ENCODE assay signal across 8 cellular contexts in the genomic region with DNA sequence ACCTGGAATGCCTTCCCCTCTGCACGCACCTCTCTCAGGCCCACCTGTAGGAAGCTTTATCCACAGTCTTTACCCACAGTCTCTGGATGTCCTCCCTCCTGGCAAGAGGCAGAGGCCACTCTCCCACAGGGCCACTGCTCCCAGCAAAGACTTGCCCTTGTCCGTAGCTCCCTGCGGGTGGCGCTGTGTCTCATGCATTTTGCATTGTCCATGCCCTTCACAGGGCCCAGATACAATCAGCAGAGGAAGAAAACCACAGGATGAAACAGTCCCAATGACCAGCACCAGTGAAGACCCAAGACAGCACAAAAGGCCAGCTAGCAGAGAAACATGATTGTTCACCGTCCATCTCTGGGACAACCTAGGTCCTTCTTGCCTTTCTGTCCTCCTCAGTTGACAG. TPM values are rescaled to one million over a fixed set of nuclear protein-coding genes. Genes with fewer than 3 reads are reported as not detected.
DNase-seq lines count a peak whose midpoint lies in the region; ATAC-seq lines count a peak whose summit lies in the region.

No MANE protein-coding gene starts in this region.

- no peak overlapping the region for H3K18ac ChIP-seq in mesendoderm (ENCODE audit: low read length)

- H3K9ac ChIP-seq in mesendoderm (ENCODE audit: low read length) = no peak overlapping the region

- H3K27me3 Mint-ChIP-seq in activated naive CD8-positive, alpha-beta T cell treated with anti-CD3 and anti-CD28 coated beads, Interleukin-2, amount 10 ng/mL, durations not matched to agents 7 days and 5 days = peaks cover 30% of the 10 kb centered on the region

- H3K27me3 ChIP-seq in mesendoderm (ENCODE audit: insufficient read depth, low read length, poor library complexity) = peaks cover 18% of the 10 kb centered on the region

- H3K56ac ChIP-seq in mesendoderm (ENCODE audit: low read length) = no peak overlapping the region

- no peak overlapping the region for H3K4me2 ChIP-seq in mesendoderm (ENCODE audit: low read length)

- H3K9me3 Mint-ChIP-seq in activated naive CD8-positive, alpha-beta T cell treated with anti-CD3 and anti-CD28 coated beads, Interleukin-2, amount 10 ng/mL, durations not matched to agents 7 days and 5 days = no peaks in the 10 kb centered on the region

- no peaks in the 10 kb centered on the region for H3K36me3 Mint-ChIP-seq in activated naive CD8-positive, alpha-beta T cell treated with anti-CD3 and anti-CD28 coated beads, Interleukin-2, amount 10 ng/mL, durations not matched to agents 7 days and 5 days

- H3K27ac Mint-ChIP-seq in activated naive CD8-positive, alpha-beta T cell treated with anti-CD3 and anti-CD28 coated beads, Interleukin-2, amount 10 ng/mL, durations not matched to agents 7 days and 5 days = no peak overlapping the region

- H3K79me1 ChIP-seq in mesendoderm (ENCODE audit: low read length) = no peaks in the 10 kb centered on the region

- no peak for ATAC-seq in activated naive CD8-positive, alpha-beta T cell treated with anti-CD3 and anti-CD28 coated beads, Interleukin-2, amount 10 ng/mL, durations not matched to agents 7 days and 5 days (ENCODE audit: low read depth)
- ATAC-seq in HG03135 (IDR thresholded peaks at IDR 0.05; ENCODE audit: unreplicated experiment) (no peak), left ventricle myocardium superior (no peak)

- no peak overlapping the region for H2AK5ac ChIP-seq in mesendoderm (ENCODE audit: low read length)

- intact Hi-C loops in left ventricle myocardium superior (cut with micrococcal nuclease) = no loop called here

- peak overlapping the region; percentile 60 for H3K4me3 Mint-ChIP-seq in activated naive CD8-positive, alpha-beta T cell treated with anti-CD3 and anti-CD28 coated beads, Interleukin-2, amount 10 ng/mL, durations not matched to agents 7 days and 5 days

- no peak overlapping the region for H3K4ac ChIP-seq in mesendoderm (ENCODE audit: low read depth, low read length)

- no CpG with 5 or more reads among the region's 5 CpGs for WGBS in mesendoderm (ENCODE audit: extremely low coverage, insufficient coverage, low lambda C conversion rate)

- DNase-seq in Daoy (ENCODE audit: low read depth) (peak; percentile 64), HT1080 (ENCODE audit: low read depth) (peak; percentile 23), mesendoderm (peak; percentile 85), NCI-H2029 treated with DMSO at 0.1 percent for 48 hours (lab: John Stamatoyannopoulos, UW) (no peak), left ventricle myocardium superior (no peak)
- no peak for DNase-seq in activated naive CD8-positive, alpha-beta T cell treated with anti-CD3 and anti-CD28 coated beads, Interleukin-2, amount 10 ng/mL, durations not matched to agents 7 days and 5 days
- no peak for DNase-seq in activated CD4-positive, CD25-positive, alpha-beta regulatory T cell (lab: John Stamatoyannopoulos, UW)

- POLR2A ChIA-PET in activated naive CD8-positive, alpha-beta T cell treated with anti-CD3 and anti-CD28 coated beads, Interleukin-2, amount 10 ng/mL, durations not matched to agents 7 days and 5 days (lab: Charles Lee) = no interaction called here

- H3K79me2 ChIP-seq in mesendoderm (ENCODE audit: control insufficient read depth, insufficient read depth, low read length) = no peaks in the 10 kb centered on the region

- no peaks in the 10 kb centered on the region for H3K36me3 ChIP-seq in mesendoderm (ENCODE audit: control insufficient read depth, insufficient read depth, low read length)

- H3K27ac ChIP-seq in mesendoderm (ENCODE audit: low read depth, low read length) = no peak overlapping the region

- peaks cover 5% of the 10 kb centered on the region for H3K4me1 Mint-ChIP-seq in activated naive CD8-positive, alpha-beta T cell treated with anti-CD3 and anti-CD28 coated beads, Interleukin-2, amount 10 ng/mL, durations not matched to agents 7 days and 5 days

- H2BK5ac ChIP-seq in mesendoderm (ENCODE audit: low read length) = no peak overlapping the region

- H4K5ac ChIP-seq in mesendoderm (ENCODE audit: low read length) = no peak overlapping the region

- H3K4me3 ChIP-seq in mesendoderm (ENCODE audit: low read length) = no peak overlapping the region

- no peak overlapping the region for H4K8ac ChIP-seq in mesendoderm (ENCODE audit: low read depth, low read length)

- no peaks in the 10 kb centered on the region for H3K4me1 ChIP-seq in mesendoderm (ENCODE audit: control insufficient read depth, low read depth, low read length)

- no peak overlapping the region for H3K23ac ChIP-seq in mesendoderm (ENCODE audit: low read length)

- H2BK120ac ChIP-seq in mesendoderm (ENCODE audit: low read depth, low read length) = no peak overlapping the region

- no peak overlapping the region for H2BK15ac ChIP-seq in mesendoderm (replicated peaks; ENCODE audit: low read depth)

RNA-seq across cellular contexts. Expression of gene NSG1, which starts 2.1 kb away (rescaled TPM):
- total RNA-seq in Daoy (2014; rRNA removed; shearing (Covaris generic)) = 4.4 and 10.2 TPM in 2 replicates
- total RNA-seq in HT1080 (2014; rRNA removed; shearing (Covaris generic)) = 0.61 and 0.73 TPM in 2 replicates
- polyA plus RNA-seq in HT1080 (2015; cell fraction: cytosol; rRNA removed) = 0.77 and 0.79 TPM in 2 replicates
- 0.63 and 0.81 TPM in 2 replicates for polyA plus RNA-seq in HT1080 (2015; cell fraction: nucleus; rRNA removed)
- 10 to 100 TPM; 39.7 to 46.8 TPM for total RNA-seq in activated naive CD8-positive, alpha-beta T cell treated with anti-CD3 and anti-CD28 coated beads, Interleukin-2, amount 10 ng/mL, durations not matched to agents 7 days and 5 days
- polyA plus RNA-seq in mesendoderm (2013, experiment 1 of 2) = 24.5 TPM
- polyA plus RNA-seq in mesendoderm (2013, experiment 2 of 2) = 28.1 TPM
- 12.2 TPM for total RNA-seq in left ventricle myocardium superior

Comparison
In these comparisons a context has a peak if more than half of its experiments do, and no peak if none do; other contexts are left out.
1. DNase-seq: peak in Daoy (single experiment), HT1080 (single experiment) and mesendoderm (single experiment); none in activated naive CD8-positive, alpha-beta T cell treated with anti-CD3 and anti-CD28 coated beads, Interleukin-2, amount 10 ng/mL, durations not matched to agents 7 days and 5 days (single experiment), NCI-H2029 treated with DMSO at 0.1 percent for 48 hours (single experiment), left ventricle myocardium superior (single experiment) and activated CD4-positive, CD25-positive, alpha-beta regulatory T cell (0 of 4).